In the genomic region with DNA sequence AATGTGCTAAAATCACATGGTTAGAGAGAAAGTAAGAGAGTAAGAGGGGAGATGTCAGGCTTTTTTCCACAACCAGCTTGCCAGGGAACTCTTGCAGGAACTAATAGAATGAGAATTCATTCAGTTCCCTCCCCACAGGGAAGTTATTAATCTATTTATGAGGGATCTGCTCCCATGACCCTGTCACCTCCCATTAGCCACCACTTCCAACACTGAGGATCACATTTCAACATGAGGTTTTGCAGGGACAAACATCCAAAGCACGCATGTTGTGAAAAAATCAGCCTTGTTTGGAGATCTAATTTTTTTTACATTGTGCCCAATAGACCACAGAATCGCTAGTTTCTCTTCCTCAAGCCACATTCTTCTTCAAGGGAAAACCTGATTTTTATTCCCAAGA, we compare ENCODE assay signal across 33 cellular contexts.
A peak's percentile ranks its signal among the peaks of the same experiment; 100 is the strongest.
DNase-seq lines count a peak whose midpoint lies in the region; ATAC-seq, FAIRE-seq and TF ChIP-seq lines count a peak whose summit lies in the region.
"Had no signal": no experiment of that assay in that cellular context is flagged by ENCODE, and none has a peak within 500 bp of the region (broad histone marks: within the 10 kb centered on the region; RNA-seq: fewer than 3 reads in every experiment).

No MANE protein-coding gene starts in this region.

- POLR2A ChIA-PET in PC-9 (lab: Charles Lee; ENCODE audit: unreplicated experiment): no interaction called here

- H3K79me2 ChIP-seq in PC-9 (ENCODE audit: low read depth): no peaks in the 10 kb centered on the region
- H3K79me2 ChIP-seq: hepatocyte had no signal

- H3K4me1 ChIP-seq in PC-9 (replicated peaks; ENCODE audit: insufficient read depth): no peaks in the 10 kb centered on the region
- H3K4me1 ChIP-seq: body of pancreas, esophagus muscularis mucosa, gastroesophageal sphincter, psoas muscle, transverse colon had no signal

- ATAC-seq in left cardiac atrium: no peak
- ATAC-seq: activated CD4-positive, CD25-positive, alpha-beta regulatory T cell treated with anti-CD3 and anti-CD28 coated beads, Interleukin-2, amount 50 U/mL, for 24 hours; body of pancreas; CD8-positive, alpha-beta T cell; gastroesophageal sphincter; naive thymus-derived CD8-positive, alpha-beta T cell; psoas muscle; SK-N-SH treated with all-trans-retinoic acid at 6 μM for 48 hours; T-helper 17 cell had no signal

- H3K27me3 ChIP-seq in PC-9 (ENCODE audit: insufficient read depth, low read depth): no peaks in the 10 kb centered on the region
- H3K27me3 ChIP-seq: body of pancreas, esophagus muscularis mucosa, gastroesophageal sphincter, hepatocyte, transverse colon had no signal

- no peak overlapping the region for H3K27ac ChIP-seq in PC-9
- H3K27ac ChIP-seq: 22Rv1, body of pancreas, esophagus muscularis mucosa, gastroesophageal sphincter, hepatocyte, psoas muscle, transverse colon had no signal

- H2AFZ ChIP-seq in PC-9: 0 out of 2 replicates have a peak overlapping the region, but pooled peaks have one; percentile 10
- H2AFZ ChIP-seq: hepatocyte had no signal

- H4K20me1 ChIP-seq in PC-9 (ENCODE audit: insufficient read depth): no peaks in the 10 kb centered on the region

- no peaks in the 10 kb centered on the region for H3F3A ChIP-seq in PC-9 (ENCODE audit: insufficient read depth, low read depth)

- H3K36me3 ChIP-seq in PC-9 (ENCODE audit: low read depth): no peaks in the 10 kb centered on the region
- H3K36me3 ChIP-seq: esophagus muscularis mucosa, gastroesophageal sphincter, transverse colon had no signal

- BruUV-seq in PC-9 (replicated peaks; lab: Mats Ljungman, UMichigan): no TSS peak

- 0 out of 2 replicates have a peak, but pooled peaks cover 3% of the 10 kb centered on the region for H3K9me2 ChIP-seq in PC-9 (ENCODE audit: insufficient read depth)

- intact Hi-C loops in PC-9 (cut with micrococcal nuclease; ENCODE audit: unreplicated experiment): no loop called here
- intact Hi-C loops in left cardiac atrium (cut with DNase I): no loop called here

- no peak for FAIRE-seq in HTR-8/SVneo (lab: Jason Lieb, UNC)

- TF ChIP-seq CTCF in PC-9 (conservative IDR thresholded peaks at IDR 0.05): no peak

- peak; percentile 19 for DNase-seq in DMS53 (lab: John Stamatoyannopoulos, UW)
- DNase-seq in DMS53 treated with DMSO at 0.1 percent for 48 hours (lab: John Stamatoyannopoulos, UW; ENCODE audit: unreplicated experiment): no peak
- no peak for DNase-seq in PC-9
- DNase-seq in left kidney (ENCODE audit: low read depth, low spot score): peak; percentile 5
- no peak for DNase-seq in HTR-8/SVneo (ENCODE audit: insufficient read length, low spot score)
- DNase-seq in C1 segment of cervical spinal cord (lab: John Stamatoyannopoulos, UW): no peak
- no peak for DNase-seq in SKM-1 (lab: John Stamatoyannopoulos, UW; ENCODE audit: unreplicated experiment)
- DNase-seq in left cardiac atrium: no peak
- DNase-seq: activated CD4-positive, alpha-beta memory T cell treated with anti-CD3 and anti-CD28 coated beads for 36 hours; activated CD8-positive, alpha-beta memory T cell treated with anti-CD3 and anti-CD28 coated beads, Interleukin-2, amount 50 U/mL, for 4 hours; activated naive CD4-positive, alpha-beta T cell treated with Interleukin-2 at 50 U/mL for 16 hours; AML-193; body of pancreas; CD8-positive, alpha-beta T cell; dermis blood vessel endothelial cell; Kasumi-1; kidney glomerular epithelial cell; naive thymus-derived CD8-positive, alpha-beta T cell; NCI-H146; NCI-H2107; psoas muscle; Right ventricle myocardium superior; stimulated activated CD4-positive, alpha-beta T cell treated with anti-CD3 and anti-CD28 coated beads, Interleukin-15, amount 100 ng/mL, for 24 hours; stimulated activated CD4-positive, alpha-beta T cell treated with anti-CD3 and anti-CD28 coated beads, Interleukin-4, amount 100 ng/mL, for 4 hours; T-helper 17 cell; transverse colon had no signal

- H3K9me3 ChIP-seq in PC-9 (ENCODE audit: insufficient read depth, low read depth): no peaks in the 10 kb centered on the region
- H3K9me3 ChIP-seq: body of pancreas, esophagus muscularis mucosa, gastroesophageal sphincter, psoas muscle, transverse colon had no signal

- H3K4me2 ChIP-seq in PC-9: no peak overlapping the region
- H3K4me2 ChIP-seq: hepatocyte had no signal

- CTCF ChIA-PET in PC-9 (lab: Charles Lee): no interaction called here

- H3K4me3 ChIP-seq in PC-9: no peak overlapping the region
- H3K4me3 ChIP-seq: body of pancreas, esophagus muscularis mucosa, gastroesophageal sphincter, hepatocyte, lung, psoas muscle, transverse colon had no signal

Comparison
In these comparisons a context has a peak if more than half of its experiments do, and no peak if none do; other contexts are left out.
1. DNase-seq: peak in DMS53 (single experiment) and left kidney (single experiment); none in DMS53 treated with DMSO at 0.1 percent for 48 hours (single experiment), PC-9 (0 of 2), HTR-8/SVneo (single experiment), C1 segment of cervical spinal cord (0 of 14), SKM-1 (single experiment) and left cardiac atrium (single experiment).